22 cellular contexts compared by ENCODE assay signal in the genomic region with DNA sequence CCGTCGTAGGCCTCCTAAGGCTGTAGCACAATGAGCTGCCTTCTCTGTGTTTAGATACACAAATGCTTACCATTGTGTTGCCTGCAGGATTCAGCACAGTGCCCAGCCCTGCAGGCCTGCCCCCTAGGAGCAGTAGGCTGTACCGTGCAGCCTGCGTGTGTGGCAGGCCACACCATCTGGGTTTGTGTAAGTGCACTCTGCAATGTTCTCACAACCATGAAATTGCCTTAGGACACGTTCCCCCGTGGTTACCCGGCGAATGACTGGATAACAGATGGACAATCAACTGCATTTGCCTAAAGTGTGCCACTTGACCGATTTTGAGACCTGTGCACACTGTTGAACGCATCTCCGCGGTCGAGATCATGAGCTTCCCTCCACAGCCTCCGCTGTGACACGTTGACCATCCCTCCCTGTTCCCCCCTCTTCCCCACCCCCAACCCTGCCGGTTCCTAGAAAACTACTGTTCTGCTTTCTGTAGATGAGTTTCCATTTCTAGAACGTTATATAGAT. TPM values are rescaled to one million over a fixed set of nuclear protein-coding genes. Genes with fewer than 3 reads are reported as not detected.
A peak's percentile ranks its signal among the peaks of the same experiment; 100 is the strongest.
DNase-seq lines count a peak whose midpoint lies in the region; ATAC-seq and TF ChIP-seq lines count a peak whose summit lies in the region.
"Had no signal": no experiment of that assay in that cellular context is flagged by ENCODE, and none has a peak within 500 bp of the region (broad histone marks: within the 10 kb centered on the region; RNA-seq: fewer than 3 reads in every experiment).

No MANE protein-coding gene starts in this region.

- no peak overlapping the region for H2BK5ac ChIP-seq in IMR-90 (ENCODE audit: low read depth, low read length, poor library complexity, severe bottlenecking)

- TF ChIP-seq CTCF in BJ (IDR thresholded peaks at IDR 0.05; ENCODE audit: insufficient read depth, low read depth, low read length), result 0 out of 2 replicates have a peak, but pooled peaks have one; percentile 23
- no peak for TF ChIP-seq CTCF in IMR-90 (conservative IDR thresholded peaks at IDR 0.05; ENCODE audit: low read depth, low read length)
- no peak for TF ChIP-seq CTCF in right lobe of liver (IDR thresholded peaks at IDR 0.05)

- H3K56ac ChIP-seq in IMR-90 (ENCODE audit: extremely low read depth, insufficient read depth, low read length), result no peak overlapping the region

- H3K4ac ChIP-seq in IMR-90 (ENCODE audit: low read depth, low read length), result no peak overlapping the region

- H3K9ac ChIP-seq in IMR-90 (ENCODE audit: low read depth, low read length), result no peak overlapping the region
- H3K9ac ChIP-seq in adipocyte (ENCODE audit: low read length), result no peak overlapping the region

- H3K14ac ChIP-seq in IMR-90 (replicated peaks; ENCODE audit: low read depth, low read length), result no peak overlapping the region

- no peak overlapping the region for H3K18ac ChIP-seq in IMR-90 (ENCODE audit: low read depth, low read length)

- no peaks in the 10 kb centered on the region for H3K9me1 ChIP-seq in IMR-90 (ENCODE audit: insufficient read depth, low read length)

- H4K5ac ChIP-seq in IMR-90 (ENCODE audit: low read depth, low read length), result no peak overlapping the region

- dilution Hi-C loops in IMR-90 (cut with HindIII; ENCODE audit: low sequenced_read_pairs, unreplicated experiment), result no loop called here

- H2BK120ac ChIP-seq in IMR-90 (ENCODE audit: low read depth, low read length), result no peak overlapping the region

- no peak overlapping the region for H2AK5ac ChIP-seq in IMR-90 (ENCODE audit: low read depth, low read length)

- no peak overlapping the region for H2BK20ac ChIP-seq in IMR-90 (ENCODE audit: low read depth, low read length)

- peak overlapping the region; percentile 18 for H2AFZ ChIP-seq in IMR-90 (replicated peaks; ENCODE audit: low read length, poor library complexity)

- no peak for TF ChIP-seq POLR2A in IMR-90 (IDR thresholded peaks at IDR 0.05; ENCODE audit: low read depth, low read length)
- TF ChIP-seq POLR2A in right lobe of liver (IDR thresholded peaks at IDR 0.05), result no peak
- no peak for TF ChIP-seq POLR2A in GM18505 (IDR thresholded peaks at IDR 0.05; ENCODE audit: borderline replicate concordance, extremely low read depth, insufficient read depth, insufficient read length)

- H4K91ac ChIP-seq in IMR-90 (ENCODE audit: insufficient read depth, low read depth, low read length), result no peak overlapping the region

- intact Hi-C loops in IMR-90 (cut with micrococcal nuclease), result no loop called here
- intact Hi-C loops in right lobe of liver (cut with DNase I), result no loop called here

- TF ChIP-seq RAD21 in IMR-90 (IDR thresholded peaks at IDR 0.05; ENCODE audit: low read length), result no peak

- H3K4me1 ChIP-seq in IMR-90 (ENCODE audit: control insufficient read depth, insufficient read depth, low read length) (peaks cover 3% of the 10 kb centered on the region; the same call in 1 of the 2 replicates), adipocyte (ENCODE audit: control insufficient read depth, insufficient read depth, low read length) (peaks cover 18% of the 10 kb centered on the region), right lobe of liver (no peaks in the 10 kb centered on the region)
- H3K4me1 ChIP-seq: psoas muscle had no signal

- in situ Hi-C loops in IMR-90 (cut with MboI; ENCODE audit: low sequenced_read_pairs), result no loop called here

- DNase-seq in BJ (ENCODE audit: low read depth) (no peak), IMR-90 (no peak), adipocyte (ENCODE audit: low read depth) (peak; percentile 19), right lobe of liver (peak in 2 of 3 donors; percentile 30 to 44), anterior cingulate cortex (lab: John Stamatoyannopoulos, UW) (no peak), NCI-H1417 (lab: John Stamatoyannopoulos, UW) (no peak)
- DNase-seq: activated CD8-positive, alpha-beta T cell treated with anti-CD3 and anti-CD28 coated beads, Interleukin-2, amount 10 ng/mL, durations not matched to agents 7 days and 5 days; activated naive CD8-positive, alpha-beta T cell treated with anti-CD3 and anti-CD28 coated beads, Interleukin-2, amount 50 U/mL, for 24 hours; activated T-cell treated with anti-CD3 and anti-CD28 coated beads, Interleukin-2, amount 50 U/mL, for 72 hours; Calu3; cerebellar nuclear complex; GDM1; HCEC 1CT; left ventricle myocardium superior; NCI-H2029 treated with DMSO at 0.1 percent for 48 hours; psoas muscle; RPMI8226; stimulated activated naive CD8-positive, alpha-beta T cell treated with anti-CD3 and anti-CD28 coated beads, Interleukin-15, Interleukin-2, amounts not matched to agents 100 U/mL and 50 U/mL, for 24 hours had no signal

- H3K36me3 ChIP-seq in BJ (ENCODE audit: control insufficient read depth, insufficient read depth, low read length), result no peaks in the 10 kb centered on the region
- H3K36me3 ChIP-seq in IMR-90 (ENCODE audit: control insufficient read depth, insufficient read depth, low read length), result no peaks in the 10 kb centered on the region
- no peaks in the 10 kb centered on the region for H3K36me3 ChIP-seq in adipocyte (ENCODE audit: control insufficient read depth, insufficient read depth, low read length, severe bottlenecking)
- no peaks in the 10 kb centered on the region for H3K36me3 ChIP-seq in right lobe of liver

- H4K20me1 ChIP-seq in IMR-90 (ENCODE audit: insufficient read depth, low read length), result no peaks in the 10 kb centered on the region; the same call in 1 of the 2 replicates

- H3K27me3 ChIP-seq in BJ (ENCODE audit: control insufficient read depth, insufficient read depth, low read length) (peaks cover 4% of the 10 kb centered on the region), IMR-90 (ENCODE audit: control insufficient read depth, insufficient read depth, low read length) (peaks cover 49% of the 10 kb centered on the region), adipocyte (replicated peaks; ENCODE audit: control insufficient read depth, insufficient read depth, low read length) (peaks cover 9% of the 10 kb centered on the region), right lobe of liver (no peaks in the 10 kb centered on the region)

- no peak overlapping the region for H4K8ac ChIP-seq in IMR-90 (ENCODE audit: low read depth in 2 of 2, low read length in 2 of 2)

- ATAC-seq in IMR-90 (ENCODE audit: low read depth) (no peak), right lobe of liver (peak in 2 of 4 donors; percentile 24 to 35), GM18505 (IDR thresholded peaks at IDR 0.05; ENCODE audit: unreplicated experiment) (no peak), GM21423 (IDR thresholded peaks at IDR 0.05; ENCODE audit: unreplicated experiment) (no peak)
- ATAC-seq: activated CD8-positive, alpha-beta T cell treated with anti-CD3 and anti-CD28 coated beads, Interleukin-2, amount 10 ng/mL, durations not matched to agents 7 days and 5 days; activated naive CD8-positive, alpha-beta T cell treated with anti-CD3 and anti-CD28 coated beads, Interleukin-2, amount 50 U/mL, for 24 hours; activated T-cell treated with anti-CD3 and anti-CD28 coated beads, Interleukin-2, amount 50 U/mL, for 72 hours; left ventricle myocardium superior; psoas muscle; stimulated activated naive CD8-positive, alpha-beta T cell treated with anti-CD3 and anti-CD28 coated beads, Interleukin-15, Interleukin-2, amounts not matched to agents 100 U/mL and 50 U/mL, for 24 hours had no signal

- 70% methylated on average over 10 of the region's 17 CpGs; no CpG with 5 or more reads in 1 of the 2 experiments for WGBS in IMR-90 (ENCODE audit: extremely low coverage in 2 of 2, insufficient read length in 1 of 2), 2 experiments
- 64% methylated on average over 16 of the region's 17 CpGs for WGBS in right lobe of liver (ENCODE audit: insufficient coverage, low coverage, low lambda C conversion rate, missing lambda C conversion rate)

- H3K27ac ChIP-seq in IMR-90 (ENCODE audit: insufficient read depth, low read length), result no peak overlapping the region
- H3K27ac ChIP-seq in right lobe of liver, result no peak overlapping the region
- H3K27ac ChIP-seq: psoas muscle, VCaP had no signal

- no peak overlapping the region for H2BK15ac ChIP-seq in IMR-90 (ENCODE audit: low read depth, low read length)

- CTCF ChIA-PET in BJ (lab: Yijun Ruan, JAX) (interaction anchor here (1.0 to 1.6 kb wide), 2 partner anchors 14 to 47 kb away, joined by 3 to 4 read pairs; no protein-coding TSS in a partner anchor), IMR-90 (lab: Yijun Ruan, JAX) (no interaction called here)

- H3K23ac ChIP-seq in IMR-90 (ENCODE audit: low read depth, low read length), result no peak overlapping the region

- H3K79me1 ChIP-seq in IMR-90 (ENCODE audit: low read depth in 1 of 2, low read length in 2 of 2), result no peaks in the 10 kb centered on the region

- H3K4me3 ChIP-seq in BJ (ENCODE audit: low read depth, low read length), result no peak overlapping the region
- H3K4me3 ChIP-seq in IMR-90 (ENCODE audit: insufficient read depth, low read depth, low read length), result no peak overlapping the region
- no peak overlapping the region for H3K4me3 ChIP-seq in adipocyte (ENCODE audit: low read length)
- H3K4me3 ChIP-seq in right lobe of liver, result no peak overlapping the region
- H3K4me3 ChIP-seq: psoas muscle had no signal

- POLR2A ChIA-PET in BJ (lab: Charles Lee) (no interaction called here), IMR-90 (lab: Charles Lee; ENCODE audit: unreplicated experiment) (no interaction called here)

- no peak overlapping the region for H3K4me2 ChIP-seq in IMR-90 (ENCODE audit: low read depth, low read length)

- BruUV-seq in IMR-90 (replicated peaks; lab: Mats Ljungman, UMichigan), result no TSS peak

- H3K9me3 ChIP-seq in IMR-90 (ENCODE audit: control insufficient read depth, insufficient read depth, low read length) (no peaks in the 10 kb centered on the region), adipocyte (ENCODE audit: control insufficient read depth, low read length) (no peaks in the 10 kb centered on the region), right lobe of liver (no peaks in the 10 kb centered on the region)
- H3K9me3 ChIP-seq: psoas muscle had no signal

- no peak overlapping the region for H2AK9ac ChIP-seq in IMR-90 (replicated peaks; ENCODE audit: low read depth, low read length, poor library complexity)

RNA-seq across cellular contexts. Expression of a gene that starts 22.1 kb away (rescaled TPM):
- polyA plus RNA-seq in BJ (2011; rRNA removed), result 89.9 and 206 TPM in 2 replicates
- 130 and 157 TPM in 2 replicates for polyA minus RNA-seq in BJ (2011; rRNA and poly(A)+ RNA removed)
- total RNA-seq in IMR-90 (2012; rRNA removed), result 38.3 and 39.8 TPM in 2 replicates
- 151 and 166 TPM in 2 replicates for polyA plus RNA-seq in IMR-90 (2012; rRNA removed)
- 140 and 321 TPM in 2 replicates for polyA plus RNA-seq in IMR-90 (2012; cell fraction: cytosol; rRNA removed)
- 89.3 and 187 TPM in 2 replicates for polyA plus RNA-seq in IMR-90 (2012; cell fraction: nucleus; rRNA removed; ENCODE audit: low replicate concordance)
- total RNA-seq in right lobe of liver, result 1,000 to 10,000 TPM in 3 of 6 experiments, 100 to 1,000 TPM in 3; 515 to 1,549 (median 1,009) TPM

RNA-seq across cellular contexts. Expression of a gene that starts 35.4 kb away (rescaled TPM):
- polyA plus RNA-seq in BJ (2011; rRNA removed) (0.06 and 0.22 TPM in 2 replicates), IMR-90 (2012; rRNA removed) (0.15 and 0.59 TPM in 2 replicates)
- polyA minus RNA-seq in BJ (2011; rRNA and poly(A)+ RNA removed), result 0.21 TPM in 1 of 2 replicates, not detected in the other
- total RNA-seq in IMR-90 (2012; rRNA removed) (under 0.01 and 0.18 TPM in 2 replicates), right lobe of liver (10 to 100 TPM in 1 of 6 experiments, 1 to 10 TPM in 5; 1.3 to 11.4 (median 6.7) TPM)
- 0.08 and 0.32 TPM in 2 replicates for polyA plus RNA-seq in IMR-90 (2012; cell fraction: cytosol; rRNA removed)
- 0.68 and 1.2 TPM in 2 replicates for polyA plus RNA-seq in IMR-90 (2012; cell fraction: nucleus; rRNA removed; ENCODE audit: low replicate concordance)

RNA-seq across cellular contexts. Expression of a gene that starts 49.0 kb away (rescaled TPM):
- polyA plus RNA-seq in BJ (2011; rRNA removed), result not detected in 2 replicates
- polyA minus RNA-seq in BJ (2011; rRNA and poly(A)+ RNA removed), result not detected in 2 replicates
- total RNA-seq in IMR-90 (2012; rRNA removed), result not detected in 2 replicates
- not detected in 2 replicates for polyA plus RNA-seq in IMR-90 (2012; rRNA removed)
- polyA plus RNA-seq in IMR-90 (2012; cell fraction: cytosol; rRNA removed), result not detected in 2 replicates
- 0.32 TPM in 1 of 2 replicates, not detected in the other for polyA plus RNA-seq in IMR-90 (2012; cell fraction: nucleus; rRNA removed; ENCODE audit: low replicate concordance)
- under 1 TPM in 1 of 6 experiments, not detected in 5; 0.68 TPM for total RNA-seq in right lobe of liver
- total RNA-seq: activated CD8-positive, alpha-beta T cell treated with anti-CD3 and anti-CD28 coated beads, Interleukin-2, amount 10 ng/mL, durations not matched to agents 7 days and 5 days; activated T-cell treated with anti-CD3 and anti-CD28 coated beads, Interleukin-2, amount 50 U/mL, for 72 hours; HT1080; left ventricle myocardium superior had no signal

RNA-seq across cellular contexts. Expression of a gene that starts 53.0 kb away (rescaled TPM):
- polyA plus RNA-seq in BJ (2011; rRNA removed) (not detected in 2 replicates), IMR-90 (2012; rRNA removed) (not detected in 2 replicates)
- polyA minus RNA-seq in BJ (2011; rRNA and poly(A)+ RNA removed), result not detected in 2 replicates
- total RNA-seq in IMR-90 (2012; rRNA removed) (not detected in 2 replicates), right lobe of liver (1 to 10 TPM in 2 of 6 experiments, under 1 TPM in 1, not detected in 3; 0.31 to 1.9 (median 1.1) TPM)
- polyA plus RNA-seq in IMR-90 (2012; cell fraction: cytosol; rRNA removed), result not detected in 2 replicates
- polyA plus RNA-seq in IMR-90 (2012; cell fraction: nucleus; rRNA removed; ENCODE audit: low replicate concordance), result 0.25 TPM in 1 of 2 replicates, not detected in the other
- total RNA-seq: HT1080, left ventricle myocardium superior had no signal

Comparison
In these comparisons a context has a peak if more than half of its experiments do, and no peak if none do; other contexts are left out.
1. DNase-seq: peak in adipocyte (single experiment) and right lobe of liver (2 of 3); none in BJ (single experiment), IMR-90 (single experiment), anterior cingulate cortex (0 of 58) and NCI-H1417 (0 of 3).
2. RNA of a gene that starts 22.1 kb away (total RNA-seq): 515 to 1,549 TPM in right lobe of liver; 38.3 to 39.8 TPM in IMR-90; every median in the first group is over 10 times any median in the second.